Comparison of ENCODE assay signal across 17 cellular contexts in genomic region chr11:79404325-79404724, GRCh38. TPM values are rescaled to one million over a fixed set of nuclear protein-coding genes. Genes with fewer than 3 reads are reported as not detected.
A peak's percentile ranks its signal among the peaks of the same experiment; 100 is the strongest.
DNase-seq lines count a peak whose midpoint lies in the region; FAIRE-seq and TF ChIP-seq lines count a peak whose summit lies in the region.
"Had no signal": no experiment of that assay in that cellular context is flagged by ENCODE, and none has a peak within 500 bp of the region (broad histone marks: within the 10 kb centered on the region; RNA-seq: fewer than 3 reads in every experiment).

No MANE protein-coding gene starts in this region.

- H3K36me3 ChIP-seq in uterus, result no peaks in the 10 kb centered on the region
- H3K36me3 ChIP-seq in SK-N-SH (replicated peaks in 1 of 2; ENCODE audit: control insufficient read depth in 1 of 2, insufficient read depth in 2 of 2, low read length in 1 of 2), result no peaks in the 10 kb centered on the region
- no peaks in the 10 kb centered on the region for H3K36me3 ChIP-seq in stomach
- H3K36me3 ChIP-seq: colonic mucosa had no signal

- no peaks in the 10 kb centered on the region for H3K4me1 ChIP-seq in uterus
- peaks cover 0 to 8% of the 10 kb centered on the region in 2 experiments; a peak in 2 of 4 replicates for H3K4me1 ChIP-seq in SK-N-SH (ENCODE audit: control insufficient read depth in 1 of 2, insufficient read depth in 2 of 2, low read depth in 1 of 2, low read length in 1 of 2)
- H3K4me1 ChIP-seq in stomach, result no peaks in the 10 kb centered on the region
- H3K4me1 ChIP-seq: colonic mucosa had no signal

- DNase-seq in SIG-M5 treated with dmso at 0.1 percent for 504 hours (lab: John Stamatoyannopoulos, UW; ENCODE audit: unreplicated experiment) (peak; percentile 78), SIG-M5 (lab: John Stamatoyannopoulos, UW) (no peak), SKM-1 treated with dmso at 0.1 percent for 144 hours (lab: John Stamatoyannopoulos, UW; ENCODE audit: unreplicated experiment) (peak; percentile 76), foreskin fibroblast (peak; percentile 16 to 51), uterus (peak; percentile 22 to 30), SK-N-SH (no peak), GM12892 (ENCODE audit: insufficient read length) (no peak), stomach (no peak)
- DNase-seq: activated CD4-positive, alpha-beta memory T cell treated with anti-CD3 and anti-CD28 coated beads for 36 hours; activated naive CD4-positive, alpha-beta T cell treated with anti-CD3 and anti-CD28 coated beads, Interleukin-2, amount 10 ng/mL, durations not matched to agents 7 days and 5 days; colonic mucosa; DMS 273 treated with DMSO at 0.1 percent for 48 hours; Karpas-422; NCI-H1436 treated with DMSO at 0.1 percent for 48 hours had no signal

- FAIRE-seq in GM12892 (lab: Jason Lieb, UNC), result no peak
- FAIRE-seq: G401.6 had no signal

- no peak overlapping the region for H2AFZ ChIP-seq in SK-N-SH (ENCODE audit: low read depth)

- TF ChIP-seq CTCF in foreskin fibroblast (IDR thresholded peaks at IDR 0.05; ENCODE audit: low read depth, low read length) (no peak), uterus (IDR thresholded peaks at IDR 0.05) (no peak), SK-N-SH (IDR thresholded peaks at IDR 0.05) (no peak), stomach (IDR thresholded peaks at IDR 0.05) (no peak)

- no peaks in the 10 kb centered on the region for H3K27me3 ChIP-seq in uterus
- H3K27me3 ChIP-seq in SK-N-SH (ENCODE audit: insufficient read depth), result no peaks in the 10 kb centered on the region
- no peaks in the 10 kb centered on the region for H3K27me3 ChIP-seq in stomach
- H3K27me3 ChIP-seq: BLaER1, colonic mucosa had no signal

- no peaks in the 10 kb centered on the region for H3K9me3 ChIP-seq in uterus
- H3K9me3 ChIP-seq in SK-N-SH, result no peaks in the 10 kb centered on the region
- H3K9me3 ChIP-seq in stomach, result no peaks in the 10 kb centered on the region
- H3K9me3 ChIP-seq: BLaER1, colonic mucosa had no signal

- CTCF ChIA-PET in SK-N-SH (lab: Yijun Ruan, JAX), result interaction anchor here (0.8 to 2.7 kb wide), 3 partner anchors 17 to 85 kb away, joined by 3 to 7 read pairs (median 4); no protein-coding TSS in a partner anchor

- no peak overlapping the region for H3K27ac ChIP-seq in uterus
- no peak overlapping the region for H3K27ac ChIP-seq in SK-N-SH (ENCODE audit: low read depth in 2 of 2, low read length in 1 of 2)
- H3K27ac ChIP-seq in stomach, result no peak overlapping the region
- H3K27ac ChIP-seq: 22Rv1, BLaER1, colonic mucosa had no signal

- TF ChIP-seq EP300 in SK-N-SH (IDR thresholded peaks at IDR 0.05; ENCODE audit: borderline replicate concordance in 1 of 2, low read depth in 1 of 2, low read length in 1 of 2) (no peak), stomach (IDR thresholded peaks at IDR 0.05) (no peak)

- no peak for TF ChIP-seq POLR2A in uterus (IDR thresholded peaks at IDR 0.05)
- TF ChIP-seq POLR2A in GM12892 (IDR thresholded peaks at IDR 0.05; ENCODE audit: low read depth, low read length), result no peak
- no peak for TF ChIP-seq POLR2A in stomach (IDR thresholded peaks at IDR 0.05)

- H3K4me3 ChIP-seq in foreskin fibroblast (ENCODE audit: low read depth in 1 of 2, low read length in 2 of 2) (no peak overlapping the region), uterus (no peak overlapping the region), SK-N-SH (ENCODE audit: low read depth in 2 of 2, low read length in 1 of 2) (no peak overlapping the region), stomach (no peak overlapping the region)
- H3K4me3 ChIP-seq: BLaER1, colonic mucosa had no signal

- H3K9me2 ChIP-seq in SK-N-SH, result no peaks in the 10 kb centered on the region

- POLR2A ChIA-PET in SK-N-SH (lab: Yijun Ruan, JAX), result no interaction called here

- H4K20me1 ChIP-seq in SK-N-SH (ENCODE audit: insufficient read depth), result no peaks in the 10 kb centered on the region

- 83% methylated on average over 2 of the region's 2 CpGs for WGBS in SK-N-SH (ENCODE audit: low lambda C conversion rate)
- 57 to 82% (median 80%) methylated on average over 2 of the region's 2 CpGs for WGBS in stomach, 5 donors

- no peak overlapping the region for H3K4me2 ChIP-seq in SK-N-SH
- H3K4me2 ChIP-seq: BLaER1 had no signal

- intact Hi-C loops in uterus (cut with DNase I; ENCODE audit: low total_unique reads) (no loop called here), stomach (cut with DNase I; ENCODE audit: low total_unique reads) (no loop called here)

- no peak overlapping the region for H3K9ac ChIP-seq in SK-N-SH
- H3K9ac ChIP-seq: BLaER1 had no signal

- no peak for TF ChIP-seq RAD21 in SK-N-SH (IDR thresholded peaks at IDR 0.05; ENCODE audit: low read length)

- H3K79me2 ChIP-seq in SK-N-SH (ENCODE audit: insufficient read depth), result peaks cover 60% of the 10 kb centered on the region; the same call in 1 of the 2 replicates

- no peaks in the 10 kb centered on the region for H3F3A ChIP-seq in SK-N-SH (replicated peaks; ENCODE audit: insufficient read depth)

TF ChIP-seq in SK-N-SH, 30 proteins besides CTCF, POLR2A, EP300 and RAD21:
- TF ChIP-seq GATA2 (CRISPR knock-in tag; IDR thresholded peaks at IDR 0.05), result no peak
- no peak for TF ChIP-seq GABPA (IDR thresholded peaks at IDR 0.05; ENCODE audit: low read depth)
- TF ChIP-seq POLR2AphosphoS5 (IDR thresholded peaks at IDR 0.05; ENCODE audit: low read depth, low read length), result no peak
- TF ChIP-seq YY1 (IDR thresholded peaks at IDR 0.05; ENCODE audit: low read depth), result no peak
- no peak for TF ChIP-seq EZH2phosphoT487 (IDR thresholded peaks at IDR 0.05; ENCODE audit: borderline replicate concordance, low read depth)
- no peak for TF ChIP-seq CHD2 (IDR thresholded peaks at IDR 0.05; ENCODE audit: low read length, partially characterized antibody)
- no peak for TF ChIP-seq MAX (IDR thresholded peaks at IDR 0.05; ENCODE audit: low read depth)
- TF ChIP-seq USF2 (IDR thresholded peaks at IDR 0.05; ENCODE audit: borderline replicate concordance, low read depth, low read length), result no peak
- TF ChIP-seq NRF1 (IDR thresholded peaks at IDR 0.05; ENCODE audit: low read depth, low read length), result no peak
- TF ChIP-seq ZBTB33 (IDR thresholded peaks at IDR 0.05; ENCODE audit: borderline replicate concordance, low read depth), result no peak
- TF ChIP-seq, protein P1, sequence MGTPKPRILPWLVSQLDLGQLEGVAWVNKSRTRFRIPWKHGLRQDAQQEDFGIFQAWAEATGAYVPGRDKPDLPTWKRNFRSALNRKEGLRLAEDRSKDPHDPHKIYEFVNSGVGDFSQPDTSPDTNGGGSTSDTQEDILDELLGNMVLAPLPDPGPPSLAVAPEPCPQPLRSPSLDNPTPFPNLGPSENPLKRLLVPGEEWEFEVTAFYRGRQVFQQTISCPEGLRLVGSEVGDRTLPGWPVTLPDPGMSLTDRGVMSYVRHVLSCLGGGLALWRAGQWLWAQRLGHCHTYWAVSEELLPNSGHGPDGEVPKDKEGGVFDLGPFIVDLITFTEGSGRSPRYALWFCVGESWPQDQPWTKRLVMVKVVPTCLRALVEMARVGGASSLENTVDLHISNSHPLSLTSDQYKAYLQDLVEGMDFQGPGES (IDR thresholded peaks at IDR 0.05; ENCODE audit: low read depth, low read length), result no peak
- no peak for TF ChIP-seq MEF2A (IDR thresholded peaks at IDR 0.05; ENCODE audit: borderline replicate concordance, low read depth)

RNA-seq across cellular contexts. Expression of gene TENM4, which starts 36.5 kb away (rescaled TPM):
- total RNA-seq in uterus (10 to 100 TPM in 1 of 4 donors, 1 to 10 TPM in 2, under 1 TPM in 1; 0.88 to 61.5 (median 4.0) TPM), stomach (10 to 100 TPM in 1 of 5 donors, 1 to 10 TPM in 2, under 1 TPM in 1, not detected in 1; 0.87 to 13.2 (median 3.8) TPM)
- polyA plus RNA-seq in SK-N-SH (2012; rRNA removed) (6.0 and 16.7 TPM in 2 replicates), stomach (under 1 TPM; 0.06 to 0.65 (median 0.31) TPM)
- 6.6 and 14.2 TPM in 2 replicates for polyA plus RNA-seq in SK-N-SH (2012; cell fraction: cytosol; rRNA removed)
- polyA plus RNA-seq in SK-N-SH (2012; cell fraction: nucleus; rRNA removed), result 16.8 and 18.6 TPM in 2 replicates
- not detected for polyA plus RNA-seq in GM12892 (2012; ENCODE audit: missing spikeins)
- total RNA-seq: activated CD4-positive, alpha-beta memory T cell treated with anti-CD3 and anti-CD28 coated beads for 36 hours had no signal

Comparison
In these comparisons a context has a peak if more than half of its experiments do, and no peak if none do; other contexts are left out.
1. DNase-seq: peak in SIG-M5 treated with dmso at 0.1 percent for 504 hours (single experiment), SKM-1 treated with dmso at 0.1 percent for 144 hours (single experiment), foreskin fibroblast (2 of 2) and uterus (2 of 2); none in SIG-M5 (single experiment), SK-N-SH (single experiment), GM12892 (single experiment) and stomach (single experiment).